15 cellular contexts compared by ENCODE assay signal in genomic region chr5:7683753-7684152, GRCh38.
"Had no signal": no experiment of that assay in that cellular context is flagged by ENCODE, and none has a peak within 500 bp of the region (broad histone marks: within the 10 kb centered on the region; RNA-seq: fewer than 3 reads in every experiment).

No MANE protein-coding gene starts in this region.

- H3K27ac ChIP-seq: hepatocyte, testis had no signal

- H3K27ac Mint-ChIP-seq: activated naive CD4-positive, alpha-beta T cell treated with anti-CD3 and anti-CD28 coated beads, Interleukin-2, amount 50 U/mL, for 72 hours; activated T-cell treated with anti-CD3 and anti-CD28 coated beads, Interleukin-2, amount 50 U/mL, for 72 hours; dendritic cell treated with granulocyte-macrophage colony-stimulating factor and Interleukin-4, amounts not matched to agents 40 ng/mL and 50 ng/mL, for 4 days; natural killer cell treated with Interleukin-12 subunit alpha and Interleukin-12 subunit beta and Interleukin-15 and Interleukin-18, amount 100 ng/mL, for 72 hours; stimulated activated memory B cell treated with anti-CD40 and anti-IgM and Interleukin-4, amounts not matched to agents 10 μg/mL and 1 μg/mL and 100 μg/mL, for 72 hours; type B pancreatic cell had no signal

- H3K27me3 Mint-ChIP-seq: dendritic cell treated with granulocyte-macrophage colony-stimulating factor and Interleukin-4, amounts not matched to agents 40 ng/mL and 50 ng/mL, for 4 days; natural killer cell treated with Interleukin-12 subunit alpha and Interleukin-12 subunit beta and Interleukin-15 and Interleukin-18, amount 100 ng/mL, for 72 hours; stimulated activated memory B cell treated with anti-CD40 and anti-IgM and Interleukin-4, amounts not matched to agents 10 μg/mL and 1 μg/mL and 100 μg/mL, for 72 hours had no signal

- H3K4me3 ChIP-seq: hepatocyte, testis had no signal

- H3K9me3 ChIP-seq: testis had no signal

- H3K4me2 ChIP-seq: hepatocyte had no signal

- H3K36me3 Mint-ChIP-seq: activated naive CD4-positive, alpha-beta T cell treated with anti-CD3 and anti-CD28 coated beads, Interleukin-2, amount 50 U/mL, for 72 hours; natural killer cell treated with Interleukin-12 subunit alpha and Interleukin-12 subunit beta and Interleukin-15 and Interleukin-18, amount 100 ng/mL, for 72 hours; stimulated activated memory B cell treated with anti-CD40 and anti-IgM and Interleukin-4, amounts not matched to agents 10 μg/mL and 1 μg/mL and 100 μg/mL, for 72 hours; type B pancreatic cell had no signal

- H3K4me1 Mint-ChIP-seq: stimulated activated memory B cell treated with anti-CD40 and anti-IgM and Interleukin-4, amounts not matched to agents 10 μg/mL and 1 μg/mL and 100 μg/mL, for 72 hours had no signal

- H3K4me1 ChIP-seq: testis had no signal

- H3K9me3 Mint-ChIP-seq: activated naive CD4-positive, alpha-beta T cell treated with anti-CD3 and anti-CD28 coated beads, Interleukin-2, amount 50 U/mL, for 72 hours; dendritic cell treated with granulocyte-macrophage colony-stimulating factor and Interleukin-4, amounts not matched to agents 40 ng/mL and 50 ng/mL, for 4 days; type B pancreatic cell had no signal

- ATAC-seq: activated naive CD4-positive, alpha-beta T cell treated with anti-CD3 and anti-CD28 coated beads, Interleukin-2, amount 50 U/mL, for 72 hours; activated T-cell treated with anti-CD3 and anti-CD28 coated beads, Interleukin-2, amount 50 U/mL, for 72 hours; left cardiac atrium; natural killer cell treated with Interleukin-12 subunit alpha and Interleukin-12 subunit beta and Interleukin-15 and Interleukin-18, amount 100 ng/mL, for 72 hours; sciatic nerve; stimulated activated memory B cell treated with anti-CD40 and anti-IgM and Interleukin-4, amounts not matched to agents 10 μg/mL and 1 μg/mL and 100 μg/mL, for 72 hours had no signal

- H3K27me3 ChIP-seq: hepatocyte, testis had no signal

- H3K79me2 ChIP-seq: hepatocyte had no signal

- H3K4me3 Mint-ChIP-seq: activated T-cell treated with anti-CD3 and anti-CD28 coated beads, Interleukin-2, amount 50 U/mL, for 72 hours; dendritic cell treated with granulocyte-macrophage colony-stimulating factor and Interleukin-4, amounts not matched to agents 40 ng/mL and 50 ng/mL, for 4 days; natural killer cell treated with Interleukin-12 subunit alpha and Interleukin-12 subunit beta and Interleukin-15 and Interleukin-18, amount 100 ng/mL, for 72 hours; stimulated activated memory B cell treated with anti-CD40 and anti-IgM and Interleukin-4, amounts not matched to agents 10 μg/mL and 1 μg/mL and 100 μg/mL, for 72 hours; type B pancreatic cell had no signal

- H2AFZ ChIP-seq: hepatocyte had no signal

- DNase-seq: activated CD4-positive, CD25-positive, alpha-beta regulatory T cell treated with anti-CD3 and anti-CD28 coated beads, Interleukin-2, amount 50 U/mL, for 72 hours; activated CD8-positive, alpha-beta memory T cell treated with anti-CD3 and anti-CD28 coated beads for 24 hours; activated effector memory CD4-positive, alpha-beta T cell treated with anti-CD3 and anti-CD28 coated beads, Interleukin-2, amount 50 U/mL, for 16 hours; activated T-cell treated with anti-CD3 and anti-CD28 coated beads, Interleukin-2, amount 50 U/mL, for 72 hours; effector memory CD4-positive, alpha-beta T cell; left cardiac atrium; stimulated activated CD4-positive, alpha-beta T cell treated with anti-CD3 and anti-CD28 coated beads, Interleukin-4, amount 100 ng/mL, for 4 hours; testis had no signal
